Comparison of ENCODE assay signal across 17 cellular contexts in the genomic region with DNA sequence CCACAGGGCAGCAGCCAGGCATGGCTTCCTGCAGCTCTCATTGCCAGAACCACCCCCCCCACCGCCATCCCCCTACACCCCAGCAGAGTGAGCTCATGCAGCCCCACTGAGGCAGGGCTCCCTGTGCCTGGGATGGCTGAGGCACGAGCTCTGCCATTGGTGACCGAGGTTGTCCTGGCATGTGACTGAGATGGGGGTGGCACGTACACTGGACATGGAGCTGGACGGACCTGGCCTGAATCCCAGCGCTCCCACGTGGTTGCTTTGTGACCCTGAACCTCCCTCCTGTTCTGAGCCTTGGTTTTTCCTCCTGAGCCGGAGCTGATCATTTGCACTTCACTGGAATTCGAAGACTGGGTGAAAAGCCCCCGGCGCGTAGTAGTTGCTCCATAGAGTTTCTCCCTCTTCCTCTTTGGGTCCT. TPM values are rescaled to one million over a fixed set of nuclear protein-coding genes. Genes with fewer than 3 reads are reported as not detected.
DNase-seq lines count a peak whose midpoint lies in the region; ATAC-seq and TF ChIP-seq lines count a peak whose summit lies in the region.
"Had no signal": no experiment of that assay in that cellular context is flagged by ENCODE, and none has a peak within 500 bp of the region (broad histone marks: within the 10 kb centered on the region; RNA-seq: fewer than 3 reads in every experiment).

No MANE protein-coding gene starts in this region.

- TF ChIP-seq CTCF in heart left ventricle (IDR thresholded peaks at IDR 0.05) (no peak), lower lobe of right lung (IDR thresholded peaks at IDR 0.05) (no peak), gastrocnemius medialis (IDR thresholded peaks at IDR 0.05 in 4 of 5, conservative IDR thresholded peaks at IDR 0.05 in 1 of 5) (no peak)

- H3K9ac ChIP-seq in HUES48 (ENCODE audit: low read depth, low read length) = no peak overlapping the region
- H3K9ac ChIP-seq: GM23248 had no signal

- intact Hi-C loops in heart left ventricle (cut with DNase I) (loop anchor here in 6 of 10 donors (1.0 to 10.0 kb wide), 3 partner anchors 35 to 117 kb away; no protein-coding TSS in a partner anchor), lower lobe of right lung (cut with DNase I) (no loop called here), gastrocnemius medialis (cut with DNase I; ENCODE audit: low total_unique reads) (no loop called here)

- H3K27me3 Mint-ChIP-seq in immature natural killer cell (ENCODE audit: low read depth in 3 of 3) = peaks cover 4 to 6% (median 5%) of the 10 kb centered on the region in 3 donors

- H3K4me3 ChIP-seq in HUES48 (ENCODE audit: low read depth, low read length) (no peak overlapping the region), heart left ventricle (no peak overlapping the region), lower lobe of right lung (no peak overlapping the region), gastrocnemius medialis (no peak overlapping the region)
- H3K4me3 ChIP-seq: colonic mucosa, GM23248, mucosa of descending colon had no signal

- no peaks in the 10 kb centered on the region for H3K36me3 ChIP-seq in HUES48 (ENCODE audit: control insufficient read depth, insufficient read depth, low read length)
- H3K36me3 ChIP-seq in heart left ventricle = no peaks in the 10 kb centered on the region
- no peaks in the 10 kb centered on the region for H3K36me3 ChIP-seq in lower lobe of right lung
- H3K36me3 ChIP-seq in gastrocnemius medialis = no peaks in the 10 kb centered on the region
- H3K36me3 ChIP-seq: colonic mucosa had no signal

- TF ChIP-seq POLR2A in heart left ventricle (IDR thresholded peaks at IDR 0.05) = no peak
- TF ChIP-seq POLR2A in gastrocnemius medialis (IDR thresholded peaks at IDR 0.05) = no peak

- DNase-seq in heart left ventricle (peak in 4 of 5 donors; percentile 70 to 81 (median 76)), lower lobe of right lung (no peak), gastrocnemius medialis (no peak), NCI-H1436 (lab: John Stamatoyannopoulos, UW) (no peak), immature natural killer cell (no peak), AML-193 (lab: John Stamatoyannopoulos, UW) (no peak), NOMO-1 (lab: John Stamatoyannopoulos, UW; ENCODE audit: unreplicated experiment in 2 of 2) (no peak)
- DNase-seq: activated effector memory CD4-positive, alpha-beta T cell treated with anti-CD3 and anti-CD28 coated beads, Interleukin-2, amount 50 U/mL, for 16 hours; colonic mucosa; mucosa of descending colon; NCI-H2029 treated with DMSO at 0.1 percent for 48 hours; NCI-H510A; stimulated activated naive CD4-positive, alpha-beta T cell treated with Interleukin-2 at 50 U/mL for 16 hours had no signal

- ATAC-seq in heart left ventricle (peak; percentile 48 to 64 (median 50)), lower lobe of right lung (peak; percentile 2 to 4), gastrocnemius medialis (no peak)

- peaks cover 0 to 1% (median 0%) of the 10 kb centered on the region in 6 donors for H3K9me3 Mint-ChIP-seq in immature natural killer cell

- in situ Hi-C loops in gastrocnemius medialis (cut with MboI; ENCODE audit: low sequenced_read_pairs in 4 of 4) = no loop called here

- H3K27ac Mint-ChIP-seq in immature natural killer cell = no peak overlapping the region

- peak overlapping the region; percentile 38 for H3K27ac ChIP-seq in HUES48 (ENCODE audit: low read depth, low read length)
- peak overlapping the region; percentile 11 to 92 (median 83) for H3K27ac ChIP-seq in heart left ventricle
- H3K27ac ChIP-seq in lower lobe of right lung = peak overlapping the region; percentile 67
- peak overlapping the region in 3 of 4 donors; percentile 13 to 49 (median 24) for H3K27ac ChIP-seq in gastrocnemius medialis
- H3K27ac ChIP-seq: colonic mucosa, GM23248 had no signal

- no peak overlapping the region for H3K4me3 Mint-ChIP-seq in immature natural killer cell

- no peaks in the 10 kb centered on the region for H3K36me3 Mint-ChIP-seq in immature natural killer cell

- H3K27me3 ChIP-seq in HUES48 (ENCODE audit: control insufficient read depth, insufficient read depth, low read length) = no peaks in the 10 kb centered on the region
- H3K27me3 ChIP-seq in heart left ventricle = peaks cover 0 to 6% (median 0%) of the 10 kb centered on the region in 9 donors
- peaks cover 13% of the 10 kb centered on the region for H3K27me3 ChIP-seq in lower lobe of right lung (ENCODE audit: low read depth)
- peaks cover 0 to 8% (median 4%) of the 10 kb centered on the region in 3 donors for H3K27me3 ChIP-seq in gastrocnemius medialis
- H3K27me3 ChIP-seq: colonic mucosa had no signal

- 9 to 29% (median 21%) methylated on average over 6 to 12 of the region's 12 CpGs for WGBS in heart left ventricle, 4 donors

- H3K4me1 ChIP-seq in HUES48 (ENCODE audit: control insufficient read depth, insufficient read depth, low read length) (peaks cover 28% of the 10 kb centered on the region; the same call in 1 of the 2 replicates), heart left ventricle (peaks cover 2 to 73% (median 46%) of the 10 kb centered on the region in 12 donors), lower lobe of right lung (peaks cover 46% of the 10 kb centered on the region), gastrocnemius medialis (no peaks in the 10 kb centered on the region)
- H3K4me1 ChIP-seq: colonic mucosa had no signal

- no peaks in the 10 kb centered on the region for H3K4me1 Mint-ChIP-seq in immature natural killer cell

- no peaks in the 10 kb centered on the region for H3K9me3 ChIP-seq in HUES48 (ENCODE audit: control insufficient read depth, insufficient read depth, low read length)
- no peaks in the 10 kb centered on the region for H3K9me3 ChIP-seq in heart left ventricle
- H3K9me3 ChIP-seq in lower lobe of right lung = no peaks in the 10 kb centered on the region
- no peaks in the 10 kb centered on the region for H3K9me3 ChIP-seq in gastrocnemius medialis
- H3K9me3 ChIP-seq: Caco-2, colonic mucosa, mucosa of descending colon had no signal

RNA-seq across cellular contexts. Expression of a gene that starts 28.3 kb away (rescaled TPM):
- total RNA-seq in heart left ventricle (10 to 100 TPM in 7 of 9 donors, 1 to 10 TPM in 2; 6.3 to 45.8 (median 12.3) TPM), lower lobe of right lung (123 TPM), gastrocnemius medialis (1 to 10 TPM in 3 of 4 donors, under 1 TPM in 1; 0.90 to 3.6 (median 2.2) TPM)
- polyA plus RNA-seq in heart left ventricle (10 to 100 TPM in 1 of 2 donors, 1 to 10 TPM in 1; 8.7 to 17.8 TPM), immature natural killer cell (not detected)
- total RNA-seq: GM23248, OCI-LY7 had no signal

Comparison
In these comparisons a context has a peak if more than half of its experiments do, and no peak if none do; other contexts are left out.
1. H3K27ac ChIP-seq: peak in every context shown above with its lines; median percentile 83 in heart left ventricle; 67 in lower lobe of right lung; 38 in HUES48; 24 in gastrocnemius medialis.
2. ATAC-seq: peak in heart left ventricle (4 of 4) and lower lobe of right lung (2 of 2); none in gastrocnemius medialis (0 of 2).
3. DNase-seq: peak in heart left ventricle (4 of 5); none in lower lobe of right lung (single experiment), gastrocnemius medialis (0 of 2), NCI-H1436 (single experiment), immature natural killer cell (0 of 3), AML-193 (0 of 2) and NOMO-1 (0 of 2).
4. intact Hi-C loops: an anchor here in heart left ventricle (1.0 to 10.0 kb wide); none called in lower lobe of right lung and gastrocnemius medialis.